8 cellular contexts compared by ENCODE assay signal in the genomic region with DNA sequence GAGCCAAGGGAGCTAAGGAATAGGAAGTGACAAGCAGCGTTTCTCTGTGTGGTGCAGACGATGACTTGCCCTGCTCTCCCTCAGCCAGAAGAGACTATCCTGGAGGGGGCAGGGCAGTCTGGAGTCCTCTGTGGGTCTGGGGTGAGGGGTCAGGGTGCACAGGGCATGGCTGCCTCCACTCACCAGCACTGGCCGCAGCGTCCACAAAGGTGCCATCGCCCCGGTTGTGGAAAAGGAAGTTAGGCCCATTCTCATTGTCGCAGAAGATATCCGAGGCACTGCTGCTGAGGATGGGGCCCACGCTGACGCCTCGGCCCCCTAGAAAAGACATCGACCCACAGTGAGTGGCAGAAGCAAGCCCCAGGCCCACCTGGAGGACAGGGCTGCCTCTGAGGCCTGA. TPM values are rescaled to one million over a fixed set of nuclear protein-coding genes. Genes with fewer than 3 reads are reported as not detected.
"Had no signal": no experiment of that assay in that cellular context is flagged by ENCODE, and none has a peak within 500 bp of the region (broad histone marks: within the 10 kb centered on the region; RNA-seq: fewer than 3 reads in every experiment).

No MANE protein-coding gene starts in this region.

- DNase-seq: GM23248, GOT3, H9, HCEC 1CT had no signal

- H3K9ac ChIP-seq: GM23248 had no signal

- FAIRE-seq: H54, HepG2, HTR-8/SVneo had no signal

- H3K27ac ChIP-seq: GM23248 had no signal

- H3K4me3 ChIP-seq: GM23248 had no signal

- H2AFZ ChIP-seq: GM23248 had no signal

RNA-seq across cellular contexts. Expression of gene GOLGA7B, which starts 58.2 kb away (rescaled TPM):
- total RNA-seq: GM23248, HepG2 had no signal
- polyA plus RNA-seq: GM23248, HepG2, IgD-negative memory B cell had no signal
